1 cellular context compared by ENCODE assay signal in genomic region chr15:72116680-72117447, GRCh38.
TF ChIP-seq lines count a peak whose summit lies in the region.

No MANE protein-coding gene starts in this region.

TF ChIP-seq in HCT116, 20 proteins besides CTCF, POLR2A, EP300 and RAD21 (continued from another document):
- TF ChIP-seq EZH2phosphoT487 (IDR thresholded peaks at IDR 0.05; ENCODE audit: borderline replicate concordance): no peak
- TF ChIP-seq ELF1 (IDR thresholded peaks at IDR 0.05; ENCODE audit: borderline replicate concordance, low read depth): no peak
- TF ChIP-seq EGR1 (IDR thresholded peaks at IDR 0.05; ENCODE audit: low read depth): no peak
- TF ChIP-seq YY1 (IDR thresholded peaks at IDR 0.05; ENCODE audit: extremely low read depth, insufficient replicate concordance, low read depth, low read length): no peak
- TF ChIP-seq REST (IDR thresholded peaks at IDR 0.05; ENCODE audit: low read depth): no peak
- no peak for TF ChIP-seq EZH2 (IDR thresholded peaks at IDR 0.05)
- TF ChIP-seq CEBPB (IDR thresholded peaks at IDR 0.05; ENCODE audit: low read depth): no peak
